ENCODE assay signal across 5 cellular contexts in genomic region chr2:121076501-121076820, GRCh38.
"Had no signal": no experiment of that assay in that cellular context is flagged by ENCODE, and none has a peak within 500 bp of the region (broad histone marks: within the 10 kb centered on the region; RNA-seq: fewer than 3 reads in every experiment).

No MANE protein-coding gene starts in this region.

- H3K4me1 ChIP-seq: lower lobe of right lung, parathyroid adenoma had no signal

- H3K27ac ChIP-seq: lower lobe of right lung, parathyroid adenoma, stomach, thoracic aorta had no signal

- H3K9ac ChIP-seq: parathyroid adenoma had no signal

- H3K9me3 ChIP-seq: lower lobe of right lung, stomach, thoracic aorta had no signal

- H3K79me2 ChIP-seq: parathyroid adenoma had no signal

- H3K4me3 ChIP-seq: lower lobe of right lung, stomach, thoracic aorta had no signal

- H3K36me3 ChIP-seq: lower lobe of right lung, stomach, thoracic aorta had no signal

- DNase-seq: hippocampal formation had no signal
